Comparison of ENCODE assay signal across 25 cellular contexts in genomic region chr1:29384496-29385015, GRCh38.
"Had no signal": no experiment of that assay in that cellular context is flagged by ENCODE, and none has a peak within 500 bp of the region (broad histone marks: within the 10 kb centered on the region; RNA-seq: fewer than 3 reads in every experiment).

No MANE protein-coding gene starts in this region.

- DNase-seq: activated B cell treated with CpG ODN at 0.5 μM for 24 hours; activated CD4-positive, alpha-beta T cell treated with anti-CD3 and anti-CD28 coated beads for 1 hour; activated CD4-positive, alpha-beta T cell treated with anti-CD3 and anti-CD28 coated beads, Interleukin-2, amount 10 ng/mL, durations not matched to agents 24 days and 14 days; activated CD4-positive, alpha-beta T cell treated with anti-CD3 and anti-CD28 coated beads, Interleukin-2, amount 50 U/mL, for 48 hours; activated effector memory CD4-positive, alpha-beta T cell treated with Interleukin-2 at 50 U/mL for 16 hours; activated naive CD4-positive, alpha-beta T cell; activated naive CD8-positive, alpha-beta T cell treated with anti-CD3 and anti-CD28 coated beads, Interleukin-2, amount 50 U/mL, for 24 hours; activated T-cell treated with anti-CD3 and anti-CD28 coated beads, Interleukin-2, amount 50 U/mL, for 1 hour; amniotic stem cell; Kasumi-1; KBM-7; NCI-H1105 treated with DMSO at 0.1 percent for 48 hours; NCI-H1436 treated with DMSO at 0.1 percent for 48 hours; NCI-H187; NCI-H2081; NCI-H446; NCI-H524; T-cell; T-helper 2 cell; T1000 had no signal

- H3K36me3 Mint-ChIP-seq: activated naive CD4-positive, alpha-beta T cell treated with anti-CD3 and anti-CD28 coated beads, Interleukin-2, amount 50 U/mL, for 24 hours; T-cell had no signal

- H3K9me3 Mint-ChIP-seq: activated B cell treated with CpG ODN at 0.5 μM for 24 hours had no signal

- ATAC-seq: activated naive CD8-positive, alpha-beta T cell treated with anti-CD3 and anti-CD28 coated beads, Interleukin-2, amount 50 U/mL, for 24 hours; T-cell had no signal

- H3K27ac Mint-ChIP-seq: activated B cell treated with CpG ODN at 0.5 μM for 24 hours; activated CD4-positive, alpha-beta T cell treated with anti-CD3 and anti-CD28 coated beads, Interleukin-2, amount 10 ng/mL, durations not matched to agents 24 days and 14 days; activated naive CD4-positive, alpha-beta T cell treated with anti-CD3 and anti-CD28 coated beads, Interleukin-2, amount 50 U/mL, for 24 hours; activated naive CD8-positive, alpha-beta T cell treated with anti-CD3 and anti-CD28 coated beads, Interleukin-2, amount 50 U/mL, for 24 hours; T-cell had no signal

- H3K4me3 Mint-ChIP-seq: activated B cell treated with CpG ODN at 0.5 μM for 24 hours; activated CD4-positive, alpha-beta T cell treated with anti-CD3 and anti-CD28 coated beads, Interleukin-2, amount 10 ng/mL, durations not matched to agents 24 days and 14 days; activated naive CD4-positive, alpha-beta T cell treated with anti-CD3 and anti-CD28 coated beads, Interleukin-2, amount 50 U/mL, for 24 hours; activated naive CD8-positive, alpha-beta T cell treated with anti-CD3 and anti-CD28 coated beads, Interleukin-2, amount 50 U/mL, for 24 hours; brain; T-cell had no signal

- H3K4me3 ChIP-seq: ascending aorta, cardiac muscle cell, SK-N-MC had no signal

- H3K27ac ChIP-seq: ascending aorta, cardiac muscle cell, SK-N-MC had no signal

- H3K4me1 Mint-ChIP-seq: activated B cell treated with CpG ODN at 0.5 μM for 24 hours; activated CD4-positive, alpha-beta T cell treated with anti-CD3 and anti-CD28 coated beads, Interleukin-2, amount 10 ng/mL, durations not matched to agents 24 days and 14 days; activated naive CD4-positive, alpha-beta T cell treated with anti-CD3 and anti-CD28 coated beads, Interleukin-2, amount 50 U/mL, for 24 hours; activated naive CD8-positive, alpha-beta T cell treated with anti-CD3 and anti-CD28 coated beads, Interleukin-2, amount 50 U/mL, for 24 hours; T-cell had no signal
